Comparison of ENCODE assay signal across 22 cellular contexts in genomic region chr22:36595968-36596367, GRCh38.
DNase-seq lines count a peak whose midpoint lies in the region; ATAC-seq, FAIRE-seq and TF ChIP-seq lines count a peak whose summit lies in the region.
"Had no signal": no experiment of that assay in that cellular context is flagged by ENCODE, and none has a peak within 500 bp of the region (broad histone marks: within the 10 kb centered on the region; RNA-seq: fewer than 3 reads in every experiment).

No MANE protein-coding gene starts in this region.

- H3K27ac ChIP-seq in endodermal cell (ENCODE audit: low read depth, low read length) = no peak overlapping the region
- H3K27ac ChIP-seq in upper lobe of right lung = no peak overlapping the region
- H3K27ac ChIP-seq: 22Rv1, A549, BLaER1 had no signal

- no peaks in the 10 kb centered on the region for H3K4me1 ChIP-seq in endodermal cell (ENCODE audit: control insufficient read depth, insufficient read depth, low read length)
- no peaks in the 10 kb centered on the region for H3K4me1 ChIP-seq in upper lobe of right lung
- H3K4me1 ChIP-seq: A549, BLaER1 had no signal

- H3K27ac Mint-ChIP-seq in endodermal cell = no peak overlapping the region
- peak overlapping the region; percentile 78 for H3K27ac Mint-ChIP-seq in nephron progenitor cell
- H3K27ac Mint-ChIP-seq: CD4-positive, alpha-beta memory T cell; HFFc6 had no signal

- ATAC-seq in upper lobe of right lung = no peak
- ATAC-seq: A549, GM12878, HCT116 had no signal

- H3K9me3 Mint-ChIP-seq in endodermal cell (no peaks in the 10 kb centered on the region), nephron progenitor cell (no peaks in the 10 kb centered on the region)
- H3K9me3 Mint-ChIP-seq: HFFc6 had no signal

- H3K36me3 ChIP-seq in endodermal cell (ENCODE audit: control insufficient read depth, insufficient read depth, low read length) (no peaks in the 10 kb centered on the region), upper lobe of right lung (no peaks in the 10 kb centered on the region)
- H3K36me3 ChIP-seq: BLaER1 had no signal

- TF ChIP-seq CTCF in endodermal cell (conservative IDR thresholded peaks at IDR 0.05) (no peak), nephron progenitor cell (IDR thresholded peaks at IDR 0.05) (no peak), upper lobe of right lung (IDR thresholded peaks at IDR 0.05) (no peak)

- peaks cover 8% of the 10 kb centered on the region for H3K27me3 Mint-ChIP-seq in endodermal cell (ENCODE audit: insufficient read depth)
- H3K27me3 Mint-ChIP-seq in nephron progenitor cell (ENCODE audit: low read depth, poor library complexity) = peaks cover 21% of the 10 kb centered on the region

- H3K9ac ChIP-seq in endodermal cell (ENCODE audit: extremely low read depth, low read length, poor library complexity, severe bottlenecking) = no peak overlapping the region
- H3K9ac ChIP-seq: BLaER1 had no signal

- 87 to 97% methylated on average over 5 to 6 of the region's 6 CpGs for WGBS in endodermal cell (ENCODE audit: insufficient coverage in 1 of 2, insufficient read length in 1 of 2), 2 experiments

- H3K4me3 Mint-ChIP-seq in endodermal cell (no peak overlapping the region), nephron progenitor cell (no peak overlapping the region)
- H3K4me3 Mint-ChIP-seq: CD4-positive, alpha-beta memory T cell; HFFc6 had no signal

- intact Hi-C loops in upper lobe of right lung (cut with DNase I) = no loop called here

- H3K27me3 ChIP-seq in endodermal cell (ENCODE audit: control insufficient read depth, insufficient read depth, low read length, poor library complexity, severe bottlenecking) (no peaks in the 10 kb centered on the region), upper lobe of right lung (peaks cover 41% of the 10 kb centered on the region)
- H3K27me3 ChIP-seq: BLaER1 had no signal

- DNase-seq in activated effector memory CD4-positive, alpha-beta T cell treated with anti-CD3 and anti-CD28 coated beads, Interleukin-2, amount 50 U/mL, for 16 hours = peak; percentile 36
- no peak for DNase-seq in activated effector memory CD4-positive, alpha-beta T cell treated with Interleukin-2 at 50 U/mL for 16 hours
- peak; percentile 34 for DNase-seq in endodermal cell
- DNase-seq in nephron progenitor cell = no peak
- DNase-seq in upper lobe of right lung = peak; percentile 35
- DNase-seq in ecto neural progenitor cell (ENCODE audit: low spot score) = no peak
- DNase-seq in HTR-8/SVneo (ENCODE audit: insufficient read length, low spot score) = no peak
- DNase-seq in effector CD4-positive, alpha-beta T cell = no peak
- DNase-seq: CD4-positive, alpha-beta memory T cell; DMS 273 treated with DMSO at 0.1 percent for 48 hours; DMS53; DND-41; EL; GOT3; H7; HFFc6 had no signal

- H3K4me1 Mint-ChIP-seq in endodermal cell = no peaks in the 10 kb centered on the region
- peaks cover 34% of the 10 kb centered on the region for H3K4me1 Mint-ChIP-seq in nephron progenitor cell
- H3K4me1 Mint-ChIP-seq: CD14-positive monocyte; CD4-positive, alpha-beta memory T cell had no signal

- H3K36me3 Mint-ChIP-seq in endodermal cell (ENCODE audit: low read depth) (no peaks in the 10 kb centered on the region), nephron progenitor cell (ENCODE audit: low read depth) (no peaks in the 10 kb centered on the region)
- H3K36me3 Mint-ChIP-seq: CD14-positive monocyte; CD4-positive, alpha-beta memory T cell had no signal

- H3K4me3 ChIP-seq in endodermal cell (ENCODE audit: low read length) = no peak overlapping the region
- H3K4me3 ChIP-seq in upper lobe of right lung = no peak overlapping the region
- H3K4me3 ChIP-seq: A549, BLaER1, GM12878 had no signal

- FAIRE-seq in HTR-8/SVneo (lab: Jason Lieb, UNC) = no peak
- FAIRE-seq: A549, GM12878 had no signal

- H3K9me3 ChIP-seq in endodermal cell (ENCODE audit: control insufficient read depth, low read length) (no peaks in the 10 kb centered on the region), upper lobe of right lung (no peaks in the 10 kb centered on the region)
- H3K9me3 ChIP-seq: A549, BLaER1 had no signal

Comparison
In these comparisons a context has a peak if more than half of its experiments do, and no peak if none do; other contexts are left out.
1. DNase-seq: peak in activated effector memory CD4-positive, alpha-beta T cell treated with anti-CD3 and anti-CD28 coated beads, Interleukin-2, amount 50 U/mL, for 16 hours (single experiment), endodermal cell (single experiment) and upper lobe of right lung (single experiment); none in activated effector memory CD4-positive, alpha-beta T cell treated with Interleukin-2 at 50 U/mL for 16 hours (single experiment), nephron progenitor cell (single experiment), ecto neural progenitor cell (single experiment), HTR-8/SVneo (single experiment) and effector CD4-positive, alpha-beta T cell (single experiment).